20 cellular contexts compared by ENCODE assay signal in genomic region chr17:3692346-3692745, GRCh38. TPM values are rescaled to one million over a fixed set of nuclear protein-coding genes. Genes with fewer than 3 reads are reported as not detected.
A peak's percentile ranks its signal among the peaks of the same experiment; 100 is the strongest.
DNase-seq lines count a peak whose midpoint lies in the region; ATAC-seq, FAIRE-seq and TF ChIP-seq lines count a peak whose summit lies in the region.
"Had no signal": no experiment of that assay in that cellular context is flagged by ENCODE, and none has a peak within 500 bp of the region (broad histone marks: within the 10 kb centered on the region; RNA-seq: fewer than 3 reads in every experiment).

No MANE protein-coding gene starts in this region.

- H3K27me3 ChIP-seq in K562 (ENCODE audit: control insufficient read depth in 2 of 2, insufficient read depth in 2 of 2, low read length in 2 of 2) = no peaks in the 10 kb centered on the region
- peaks cover 3% of the 10 kb centered on the region for H3K27me3 ChIP-seq in osteoblast (ENCODE audit: insufficient read depth, low read length)
- H3K27me3 ChIP-seq: pancreas had no signal

- CTCF ChIA-PET in K562 (lab: Yijun Ruan, JAX; ENCODE audit: low intra/inter-chr PET ratio) = interaction anchor here (1.1 to 1.7 kb wide), 2 partner anchors 90 to 844 kb away, joined by 3 to 9 read pairs; no protein-coding TSS in a partner anchor

- peak; percentile 11 for FAIRE-seq in K562 (lab: Jason Lieb, UNC)
- FAIRE-seq: pancreas had no signal

- in situ Hi-C loops in K562 (cut with MboI) = no loop called here

- H3K4me1 Mint-ChIP-seq in T-helper 1 cell treated with Interleukin-12 subunit alpha and Interleukin-12 subunit beta and Interleukin-4 antibody, amounts not matched to agents 30 μg/mL and 1 μg/mL, for 36 hours (ENCODE audit: low read depth) = peaks cover 37% of the 10 kb centered on the region

- H3K9ac ChIP-seq in K562 (ENCODE audit: insufficient read depth in 1 of 2, low read depth in 2 of 2, low read length in 2 of 2) = no peak overlapping the region

- H3K4me2 ChIP-seq in K562 (ENCODE audit: insufficient read depth, low read length) = no peak overlapping the region
- H3K4me2 ChIP-seq in osteoblast (ENCODE audit: insufficient read depth, low read length) = no peak overlapping the region

- H3K27ac ChIP-seq in KOPT-K1 (ENCODE audit: low read depth, low read length, poor library complexity, severe bottlenecking) = peak overlapping the region; percentile 99
- no peak overlapping the region for H3K27ac ChIP-seq in K562 (ENCODE audit: extremely low read depth, low read depth, low read length)
- H3K27ac ChIP-seq in osteoblast (ENCODE audit: low read depth, low read length) = no peak overlapping the region
- H3K27ac ChIP-seq: pancreas, SJSA1, skin epidermis had no signal

- TF ChIP-seq RAD21 in K562 (CRISPR knock-in tag; conservative IDR thresholded peaks at IDR 0.05 in 1 of 2, IDR thresholded peaks at IDR 0.05 in 1 of 2) = peak in 1 of 2 experiments; percentile 51; a peak in 2 of 4 replicates

- no peaks in the 10 kb centered on the region for H3K9me3 ChIP-seq in KOPT-K1 (ENCODE audit: insufficient read depth, low read length, poor library complexity, severe bottlenecking)
- no peaks in the 10 kb centered on the region for H3K9me3 ChIP-seq in K562 (replicated peaks; ENCODE audit: control insufficient read depth, insufficient read depth, low read depth, low read length)
- no peaks in the 10 kb centered on the region for H3K9me3 ChIP-seq in osteoblast (ENCODE audit: low read depth, low read length)
- H3K9me3 ChIP-seq: mucosa of descending colon, pancreas, SJSA1 had no signal

- no peaks in the 10 kb centered on the region for H3K79me2 ChIP-seq in K562 (ENCODE audit: control insufficient read depth, insufficient read depth, low read length)
- no peaks in the 10 kb centered on the region for H3K79me2 ChIP-seq in osteoblast (ENCODE audit: insufficient read depth, low read length)

- H3K4me1 ChIP-seq in K562 (replicated peaks in 1 of 2; ENCODE audit: control insufficient read depth in 2 of 2, insufficient read depth in 2 of 2, low read length in 2 of 2) (peaks cover 0 to 42% of the 10 kb centered on the region in 2 experiments; a peak in 2 of 5 replicates), osteoblast (ENCODE audit: insufficient read depth, low read length) (peaks cover 12% of the 10 kb centered on the region)
- H3K4me1 ChIP-seq: pancreas had no signal

- TF ChIP-seq POLR2A in K562 (conservative IDR thresholded peaks at IDR 0.05) = no peak

- POLR2A ChIA-PET in K562 (lab: Yijun Ruan, JAX) = interaction anchor here (0.6 kb wide), 1 partner anchor 254 kb away, joined by 3 read pairs; no protein-coding TSS in a partner anchor

- WGBS in K562 (ENCODE audit: insufficient coverage, low coverage, missing lambda C conversion rate) = 7% methylated on average over 7 of the region's 9 CpGs

- no peaks in the 10 kb centered on the region for H4K20me1 ChIP-seq in K562 (replicated peaks; ENCODE audit: control insufficient read depth, insufficient read depth, low read length)
- H4K20me1 ChIP-seq in osteoblast (ENCODE audit: insufficient read depth, low read length) = no peaks in the 10 kb centered on the region

- DNase-seq in T-helper 1 cell = no peak
- peak in 2 of 4 experiments; percentile 37 to 39 for DNase-seq in K562 (ENCODE audit: extremely low read depth in 1 of 4, low spot score in 3 of 4)
- peak; percentile 68 for DNase-seq in osteoblast (ENCODE audit: insufficient read length, low spot score, missing footprints)
- no peak for DNase-seq in central memory CD4-positive, alpha-beta T cell
- DNase-seq: 8988T; activated effector memory CD4-positive, alpha-beta T cell treated with anti-CD3 and anti-CD28 coated beads, Interleukin-2, amount 50 U/mL, for 16 hours; aorta; DMS79 treated with DMSO at 0.1 percent for 48 hours; NCI-H1694; NCI-H446; OCI-M1; pancreas had no signal

- ATAC-seq in K562 (peak; percentile 64), HG03342 (IDR thresholded peaks at IDR 0.05; ENCODE audit: unreplicated experiment) (no peak), HG03521 (IDR thresholded peaks at IDR 0.05; ENCODE audit: unreplicated experiment) (no peak)
- ATAC-seq: mucosa of descending colon, pancreas had no signal

- no peaks in the 10 kb centered on the region for H3K27me3 Mint-ChIP-seq in T-helper 1 cell treated with Interleukin-12 subunit alpha and Interleukin-12 subunit beta and Interleukin-4 antibody, amounts not matched to agents 30 μg/mL and 1 μg/mL, for 36 hours (ENCODE audit: low read depth)

- no peak overlapping the region for H3K27ac Mint-ChIP-seq in T-helper 1 cell treated with Interleukin-12 subunit alpha and Interleukin-12 subunit beta and Interleukin-4 antibody, amounts not matched to agents 30 μg/mL and 1 μg/mL, for 36 hours
- H3K27ac Mint-ChIP-seq: type B pancreatic cell had no signal

- no TSS peak for BruUV-seq in K562 (replicated peaks; lab: Mats Ljungman, UMichigan)

- H3K4me3 ChIP-seq in K562 (no peak overlapping the region), osteoblast (ENCODE audit: insufficient read depth, low read length) (no peak overlapping the region)
- H3K4me3 ChIP-seq: mucosa of descending colon, pancreas, SJSA1, skin epidermis had no signal

- TF ChIP-seq CTCF in K562 (IDR thresholded peaks at IDR 0.05 in 2 of 3, conservative IDR thresholded peaks at IDR 0.05 in 1 of 3; ENCODE audit: insufficient read depth in 2 of 3, low read depth in 1 of 3, low read length in 3 of 3) (peak; percentile 44 to 50 (median 45)), osteoblast (IDR thresholded peaks at IDR 0.05; ENCODE audit: extremely low read depth, low read depth, low read length) (no peak)

- H2AFZ ChIP-seq in K562 (ENCODE audit: low read depth, low read length) = no peak overlapping the region
- no peak overlapping the region for H2AFZ ChIP-seq in osteoblast (ENCODE audit: low read length)

- no peaks in the 10 kb centered on the region for H3K9me1 ChIP-seq in K562 (ENCODE audit: control insufficient read depth, insufficient read depth, low read length)

- peaks cover 38% of the 10 kb centered on the region for H3K36me3 Mint-ChIP-seq in T-helper 1 cell treated with Interleukin-12 subunit alpha and Interleukin-12 subunit beta and Interleukin-4 antibody, amounts not matched to agents 30 μg/mL and 1 μg/mL, for 36 hours (ENCODE audit: low read depth)
- H3K36me3 Mint-ChIP-seq: type B pancreatic cell had no signal

- TF ChIP-seq EP300 in K562 (IDR thresholded peaks at IDR 0.05; ENCODE audit: low read length) = no peak

- H3K9me3 Mint-ChIP-seq in T-helper 1 cell treated with Interleukin-12 subunit alpha and Interleukin-12 subunit beta and Interleukin-4 antibody, amounts not matched to agents 30 μg/mL and 1 μg/mL, for 36 hours = no peaks in the 10 kb centered on the region
- H3K9me3 Mint-ChIP-seq: type B pancreatic cell had no signal

- H3K36me3 ChIP-seq in KOPT-K1 (ENCODE audit: insufficient read depth, low read length) (peaks cover 40% of the 10 kb centered on the region), K562 (ENCODE audit: control insufficient read depth, insufficient read depth, low read length) (no peaks in the 10 kb centered on the region), osteoblast (ENCODE audit: insufficient read depth, low read length) (no peaks in the 10 kb centered on the region)
- H3K36me3 ChIP-seq: pancreas, SJSA1 had no signal

- H3K4me3 Mint-ChIP-seq in T-helper 1 cell treated with Interleukin-12 subunit alpha and Interleukin-12 subunit beta and Interleukin-4 antibody, amounts not matched to agents 30 μg/mL and 1 μg/mL, for 36 hours = peak overlapping the region; percentile 68
- H3K4me3 Mint-ChIP-seq: type B pancreatic cell had no signal

- intact Hi-C loops in K562 (cut with micrococcal nuclease) = loop anchor here (10.0 kb wide), 1 partner anchor 88 kb away; the partner anchor contains the start of gene TRPV1

RNA-seq across cellular contexts. Expression of gene P2RX5, which starts 3.6 kb away (rescaled TPM):
- total RNA-seq in K562 (2011; cell fraction: chromatin; rRNA removed; ENCODE audit: low replicate concordance) = 3.7 and 10.0 TPM in 2 replicates
- total RNA-seq in K562 (2011; cell fraction: nucleolus; rRNA removed) = 4.3 and 7.7 TPM in 2 replicates
- 2.3 and 4.7 TPM in 2 replicates for total RNA-seq in K562 (2011; cell fraction: nucleoplasm; rRNA removed)
- total RNA-seq in K562 (2014; rRNA removed) (1.3 and 1.8 TPM in 2 replicates), K562 (2014; rRNA removed; fragmentation: Illumina TruSeq; extraction: Trizol) (0.35 and 1.5 TPM in 2 replicates), K562 (2015; rRNA removed; fragmentation: Illumina TruSeq; extraction: Trizol) (0.87 and 1.5 TPM in 2 replicates), K562 (2021) (1.6 and 1.8 TPM in 2 replicates), osteoblast (0.36 TPM in 1 of 2 replicates, not detected in the other)
- polyA plus RNA-seq in K562 (2011; rRNA removed) (2.7 and 4.0 TPM in 2 replicates), K562 (2014; fragmentation: Illumina TruSeq; extraction: Trizol) (1.1 and 1.6 TPM in 2 replicates), K562 (2014; fragmentation: Nextera tagmentation; extraction: Ambion mirVana) (under 1 TPM; 0.31 to 0.61 TPM), K562 (2014; rRNA removed) (0.49 and 1.2 TPM in 2 replicates)
- polyA plus RNA-seq in K562 (2011; cell fraction: cytosol; rRNA removed) = 2.2 and 4.5 TPM in 2 replicates
- polyA plus RNA-seq in K562 (2011; cell fraction: nucleus; rRNA removed) = 4.0 and 10.8 TPM in 2 replicates
- 2.0 and 2.1 TPM in 2 replicates for polyA plus RNA-seq in K562 (2012)
- polyA minus RNA-seq in K562 (2011; rRNA and poly(A)+ RNA removed) = 1.0 and 2.8 TPM in 2 replicates
- polyA minus RNA-seq in K562 (2011; cell fraction: cytosol; rRNA and poly(A)+ RNA removed) = 3.1 and 4.7 TPM in 2 replicates
- 1.8 and 3.2 TPM in 2 replicates for polyA minus RNA-seq in K562 (2011; cell fraction: nucleus; rRNA and poly(A)+ RNA removed)
- total RNA-seq: SJSA1 had no signal

RNA-seq across cellular contexts. Expression of gene EMC6, which starts 23.7 kb away (rescaled TPM):
- 4.0 and 10.0 TPM in 2 replicates for total RNA-seq in K562 (2011; cell fraction: chromatin; rRNA removed; ENCODE audit: low replicate concordance)
- total RNA-seq in K562 (2011; cell fraction: nucleolus; rRNA removed) = 19.6 and 26.2 TPM in 2 replicates
- total RNA-seq in K562 (2011; cell fraction: nucleoplasm; rRNA removed) = 12.8 and 13.0 TPM in 2 replicates
- total RNA-seq in K562 (2014; rRNA removed) (27.7 and 40.0 TPM in 2 replicates), K562 (2014; rRNA removed; fragmentation: Illumina TruSeq; extraction: Trizol) (17.6 and 18.8 TPM in 2 replicates), K562 (2015; rRNA removed; fragmentation: Illumina TruSeq; extraction: Trizol) (31.7 and 34.3 TPM in 2 replicates), K562 (2021) (57.3 and 57.8 TPM in 2 replicates), osteoblast (12.7 and 13.8 TPM in 2 replicates)
- polyA plus RNA-seq in K562 (2011; rRNA removed) (22.8 and 24.3 TPM in 2 replicates), K562 (2014; fragmentation: Illumina TruSeq; extraction: Trizol) (24.9 and 28.6 TPM in 2 replicates), K562 (2014; fragmentation: Nextera tagmentation; extraction: Ambion mirVana) (1 to 10 TPM; 2.9 to 6.8 TPM), K562 (2014; rRNA removed) (136 and 159 TPM in 2 replicates)
- 57.6 and 175 TPM in 2 replicates for polyA plus RNA-seq in K562 (2011; cell fraction: cytosol; rRNA removed)
- 17.9 and 22.6 TPM in 2 replicates for polyA plus RNA-seq in K562 (2011; cell fraction: nucleus; rRNA removed)
- polyA plus RNA-seq in K562 (2012) = 36.5 and 40.8 TPM in 2 replicates
- polyA minus RNA-seq in K562 (2011; rRNA and poly(A)+ RNA removed) = 3.3 TPM in 2 replicates
- polyA minus RNA-seq in K562 (2011; cell fraction: cytosol; rRNA and poly(A)+ RNA removed) = 19.3 and 19.9 TPM in 2 replicates
- 6.3 and 8.0 TPM in 2 replicates for polyA minus RNA-seq in K562 (2011; cell fraction: nucleus; rRNA and poly(A)+ RNA removed)

RNA-seq across cellular contexts. Expression of gene TAX1BP3, which starts 24.0 kb away (rescaled TPM):
- total RNA-seq in K562 (2011; cell fraction: chromatin; rRNA removed; ENCODE audit: low replicate concordance) = 6.8 and 15.3 TPM in 2 replicates
- total RNA-seq in K562 (2011; cell fraction: nucleolus; rRNA removed) = 6.2 and 10.7 TPM in 2 replicates
- 6.9 and 7.4 TPM in 2 replicates for total RNA-seq in K562 (2011; cell fraction: nucleoplasm; rRNA removed)
- total RNA-seq in K562 (2014; rRNA removed) (10.9 and 17.5 TPM in 2 replicates), K562 (2014; rRNA removed; fragmentation: Illumina TruSeq; extraction: Trizol) (4.1 and 4.4 TPM in 2 replicates), K562 (2015; rRNA removed; fragmentation: Illumina TruSeq; extraction: Trizol) (7.9 and 8.2 TPM in 2 replicates), K562 (2021) (14.5 and 15.4 TPM in 2 replicates), osteoblast (149 and 164 TPM in 2 replicates)
- polyA plus RNA-seq in K562 (2011; rRNA removed) (6.2 and 10.7 TPM in 2 replicates), K562 (2014; fragmentation: Illumina TruSeq; extraction: Trizol) (5.8 and 13.9 TPM in 2 replicates), K562 (2014; fragmentation: Nextera tagmentation; extraction: Ambion mirVana) (1 to 10 TPM in 1 of 2 experiments, under 1 TPM in 1; 0.99 to 2.5 TPM), K562 (2014; rRNA removed) (6.4 and 8.5 TPM in 2 replicates)
- polyA plus RNA-seq in K562 (2011; cell fraction: cytosol; rRNA removed) = 17.1 and 21.8 TPM in 2 replicates
- polyA plus RNA-seq in K562 (2011; cell fraction: nucleus; rRNA removed) = 9.7 and 10.7 TPM in 2 replicates
- 13.4 and 18.9 TPM in 2 replicates for polyA plus RNA-seq in K562 (2012)
- polyA minus RNA-seq in K562 (2011; rRNA and poly(A)+ RNA removed) = 4.4 and 4.6 TPM in 2 replicates
- 12.2 and 13.9 TPM in 2 replicates for polyA minus RNA-seq in K562 (2011; cell fraction: cytosol; rRNA and poly(A)+ RNA removed)
- polyA minus RNA-seq in K562 (2011; cell fraction: nucleus; rRNA and poly(A)+ RNA removed) = 3.5 and 5.0 TPM in 2 replicates

RNA-seq across cellular contexts. Expression of gene HASPIN, which starts 31.4 kb away (rescaled TPM):
- total RNA-seq in K562 (2011; cell fraction: chromatin; rRNA removed; ENCODE audit: low replicate concordance) = 12.9 and 20.9 TPM in 2 replicates
- total RNA-seq in K562 (2011; cell fraction: nucleolus; rRNA removed) = 13.8 and 17.3 TPM in 2 replicates
- total RNA-seq in K562 (2011; cell fraction: nucleoplasm; rRNA removed) = 10.5 and 14.7 TPM in 2 replicates
- total RNA-seq in K562 (2014; rRNA removed) (12.1 and 14.5 TPM in 2 replicates), K562 (2014; rRNA removed; fragmentation: Illumina TruSeq; extraction: Trizol) (10.2 and 10.6 TPM in 2 replicates), K562 (2015; rRNA removed; fragmentation: Illumina TruSeq; extraction: Trizol) (9.9 and 11.0 TPM in 2 replicates), K562 (2021) (12.9 and 13.5 TPM in 2 replicates), osteoblast (1.4 and 1.5 TPM in 2 replicates)
- polyA plus RNA-seq in K562 (2011; rRNA removed) (5.9 and 9.0 TPM in 2 replicates), K562 (2014; fragmentation: Illumina TruSeq; extraction: Trizol) (9.5 and 11.0 TPM in 2 replicates), K562 (2014; fragmentation: Nextera tagmentation; extraction: Ambion mirVana) (under 1 TPM; 0.81 to 0.87 TPM), K562 (2014; rRNA removed) (7.1 and 7.2 TPM in 2 replicates)
- 5.1 and 9.0 TPM in 2 replicates for polyA plus RNA-seq in K562 (2011; cell fraction: cytosol; rRNA removed)
- polyA plus RNA-seq in K562 (2011; cell fraction: nucleus; rRNA removed) = 3.7 and 4.1 TPM in 2 replicates
- 6.1 and 6.2 TPM in 2 replicates for polyA plus RNA-seq in K562 (2012)
- polyA minus RNA-seq in K562 (2011; rRNA and poly(A)+ RNA removed) = 13.5 and 16.4 TPM in 2 replicates
- polyA minus RNA-seq in K562 (2011; cell fraction: cytosol; rRNA and poly(A)+ RNA removed) = 9.4 and 11.0 TPM in 2 replicates
- polyA minus RNA-seq in K562 (2011; cell fraction: nucleus; rRNA and poly(A)+ RNA removed) = 5.8 and 9.4 TPM in 2 replicates
- polyA plus RNA-seq: aorta, pancreas had no signal

RNA-seq across cellular contexts. Expression of gene CTNS, which starts 55.8 kb away (rescaled TPM):
- total RNA-seq in K562 (2011; cell fraction: chromatin; rRNA removed; ENCODE audit: low replicate concordance) = 9.1 and 19.9 TPM in 2 replicates
- 15.8 and 19.3 TPM in 2 replicates for total RNA-seq in K562 (2011; cell fraction: nucleolus; rRNA removed)
- 11.6 and 13.5 TPM in 2 replicates for total RNA-seq in K562 (2011; cell fraction: nucleoplasm; rRNA removed)
- total RNA-seq in K562 (2014; rRNA removed) = 4.8 and 5.6 TPM in 2 replicates
- total RNA-seq in K562 (2014; rRNA removed; fragmentation: Illumina TruSeq; extraction: Trizol) = 3.5 TPM in 2 replicates
- total RNA-seq in K562 (2015; rRNA removed; fragmentation: Illumina TruSeq; extraction: Trizol) = 4.9 and 5.8 TPM in 2 replicates
- 6.2 and 7.3 TPM in 2 replicates for total RNA-seq in K562 (2021)
- 4.2 and 4.6 TPM in 2 replicates for polyA plus RNA-seq in K562 (2011; rRNA removed)
- polyA plus RNA-seq in K562 (2011; cell fraction: cytosol; rRNA removed) = 5.2 and 8.5 TPM in 2 replicates
- polyA plus RNA-seq in K562 (2011; cell fraction: nucleus; rRNA removed) = 13.9 and 17.9 TPM in 2 replicates
- polyA plus RNA-seq in K562 (2012) = 6.4 and 12.1 TPM in 2 replicates
- 6.7 and 7.8 TPM in 2 replicates for polyA plus RNA-seq in K562 (2014; fragmentation: Illumina TruSeq; extraction: Trizol)
- 1 to 10 TPM in 1 of 2 experiments, under 1 TPM in 1; 0.66 to 1.0 TPM for polyA plus RNA-seq in K562 (2014; fragmentation: Nextera tagmentation; extraction: Ambion mirVana)
- 6.0 and 8.4 TPM in 2 replicates for polyA plus RNA-seq in K562 (2014; rRNA removed)
- polyA minus RNA-seq in K562 (2011; rRNA and poly(A)+ RNA removed) = 3.3 and 5.8 TPM in 2 replicates
- polyA minus RNA-seq in K562 (2011; cell fraction: cytosol; rRNA and poly(A)+ RNA removed) = 2.8 and 3.9 TPM in 2 replicates
- polyA minus RNA-seq in K562 (2011; cell fraction: nucleus; rRNA and poly(A)+ RNA removed) = 3.4 and 4.1 TPM in 2 replicates
- total RNA-seq in osteoblast = 34.7 and 46.0 TPM in 2 replicates
